In genomic region chr7:47807756-47808155, GRCh38 we compare ENCODE assay signal across 13 cellular contexts.
DNase-seq lines count a peak whose midpoint lies in the region; ATAC-seq, FAIRE-seq and TF ChIP-seq lines count a peak whose summit lies in the region.
"Had no signal": no experiment of that assay in that cellular context is flagged by ENCODE, and none has a peak within 500 bp of the region (broad histone marks: within the 10 kb centered on the region; RNA-seq: fewer than 3 reads in every experiment).

No MANE protein-coding gene starts in this region.

- 93 to 94% methylated on average over 5 of the region's 5 CpGs for WGBS in pancreas, 2 donors

- H3K4me1 ChIP-seq in A673 (ENCODE audit: insufficient read depth, low read length, poor library complexity, severe bottlenecking) (no peaks in the 10 kb centered on the region), foreskin keratinocyte (peaks cover 4% of the 10 kb centered on the region), pancreas (peaks cover 0 to 12% (median 10%) of the 10 kb centered on the region in 3 donors), vagina (peaks cover 11% of the 10 kb centered on the region)

- H3K4me3 ChIP-seq in A673 (ENCODE audit: low read depth, low read length, poor library complexity, severe bottlenecking): no peak overlapping the region
- H3K4me3 ChIP-seq in pancreas: no peak overlapping the region
- H3K4me3 ChIP-seq in vagina: no peak overlapping the region
- H3K4me3 ChIP-seq: skin epidermis had no signal

- in situ Hi-C loops in GM13976 (cut with MboI; ENCODE audit: low sequenced_read_pairs, unreplicated experiment): loop anchor here (25.0 kb wide), 1 partner anchor 370 kb away; no protein-coding TSS in a partner anchor

- no TSS peak for BruUV-seq in A673 (replicated peaks; lab: Mats Ljungman, UMichigan)

- intact Hi-C loops in A673 (cut with micrococcal nuclease; ENCODE audit: unreplicated experiment) (no loop called here), pancreas (cut with DNase I) (no loop called here), vagina (cut with DNase I) (no loop called here)

- H3K27me3 ChIP-seq in A673 (replicated peaks; ENCODE audit: insufficient read depth, low read depth, low read length, poor library complexity) (no peaks in the 10 kb centered on the region), foreskin keratinocyte (no peaks in the 10 kb centered on the region), pancreas (no peaks in the 10 kb centered on the region), vagina (no peaks in the 10 kb centered on the region)

- TF ChIP-seq POLR2A in vagina (IDR thresholded peaks at IDR 0.05): no peak

- no peak for FAIRE-seq in pancreas (lab: Jason Lieb, UNC)

- H3K27ac ChIP-seq in A673 (ENCODE audit: low read depth, low read length, poor library complexity, severe bottlenecking): no peak overlapping the region
- no peak overlapping the region for H3K27ac ChIP-seq in foreskin keratinocyte
- H3K27ac ChIP-seq in pancreas: no peak overlapping the region
- H3K27ac ChIP-seq in vagina: no peak overlapping the region

- no peaks in the 10 kb centered on the region for H3K9me3 ChIP-seq in A673 (ENCODE audit: low read depth, low read length, poor library complexity, severe bottlenecking)
- no peaks in the 10 kb centered on the region for H3K9me3 ChIP-seq in pancreas
- H3K9me3 ChIP-seq in vagina: no peaks in the 10 kb centered on the region

- POLR2A ChIA-PET in A673 (lab: Charles Lee; ENCODE audit: low non-redundant PET): no interaction called here

- peak; percentile 12 for ATAC-seq in foreskin keratinocyte
- no peak for ATAC-seq in pancreas
- ATAC-seq: activated T-helper 17 cell treated with anti-CD3 and anti-CD28 coated beads, Interleukin-2, amount 50 U/mL, for 72 hours had no signal

- TF ChIP-seq CTCF in A673 (conservative IDR thresholded peaks at IDR 0.05; ENCODE audit: low read depth, low read length): peak; percentile 33; the same call in 1 of the 2 replicates
- TF ChIP-seq CTCF in GM13976 (IDR thresholded peaks at IDR 0.05; ENCODE audit: borderline replicate concordance, control extremely low read depth, extremely low read depth, insufficient read depth, missing control alignments): peak; percentile 15
- peak; percentile 41 for TF ChIP-seq CTCF in foreskin keratinocyte (conservative IDR thresholded peaks at IDR 0.05)
- TF ChIP-seq CTCF in pancreas (IDR thresholded peaks at IDR 0.05): no peak
- no peak for TF ChIP-seq CTCF in vagina (IDR thresholded peaks at IDR 0.05)

- peak; percentile 19 for DNase-seq in A673 (ENCODE audit: low spot score)
- DNase-seq in GM13976 (ENCODE audit: low spot score): no peak
- DNase-seq in NCI-H69 (lab: John Stamatoyannopoulos, UW): peak; percentile 39
- no peak for DNase-seq in foreskin keratinocyte
- no peak for DNase-seq in pancreas
- no peak for DNase-seq in activated naive CD4-positive, alpha-beta T cell treated with anti-CD3 and anti-CD28 coated beads, Interleukin-2, amount 50 U/mL, for 16 hours
- DNase-seq in vagina (ENCODE audit: extremely low spot score in 2 of 2): no peak
- DNase-seq in activated gamma-delta T cell (lab: John Stamatoyannopoulos, UW): no peak
- DNase-seq: GF-D8, immature natural killer cell, NCI-H446 had no signal

- H3K36me3 ChIP-seq in A673 (ENCODE audit: insufficient read depth, low read length, poor library complexity, severe bottlenecking) (no peaks in the 10 kb centered on the region), pancreas (no peaks in the 10 kb centered on the region), vagina (no peaks in the 10 kb centered on the region)

- CTCF ChIA-PET in A673 (lab: Charles Lee): no interaction called here

Comparison
In these comparisons a context has a peak if more than half of its experiments do, and no peak if none do; other contexts are left out.
1. DNase-seq: peak in A673 (single experiment) and NCI-H69 (single experiment); none in GM13976 (single experiment), foreskin keratinocyte (0 of 2), pancreas (0 of 6), activated naive CD4-positive, alpha-beta T cell treated with anti-CD3 and anti-CD28 coated beads, Interleukin-2, amount 50 U/mL, for 16 hours (single experiment), vagina (0 of 2) and activated gamma-delta T cell (single experiment).
2. CTCF ChIP-seq: peak in A673 (single experiment), GM13976 (single experiment) and foreskin keratinocyte (single experiment); none in pancreas (0 of 4) and vagina (0 of 3).